10 cellular contexts compared by ENCODE assay signal in the genomic region with DNA sequence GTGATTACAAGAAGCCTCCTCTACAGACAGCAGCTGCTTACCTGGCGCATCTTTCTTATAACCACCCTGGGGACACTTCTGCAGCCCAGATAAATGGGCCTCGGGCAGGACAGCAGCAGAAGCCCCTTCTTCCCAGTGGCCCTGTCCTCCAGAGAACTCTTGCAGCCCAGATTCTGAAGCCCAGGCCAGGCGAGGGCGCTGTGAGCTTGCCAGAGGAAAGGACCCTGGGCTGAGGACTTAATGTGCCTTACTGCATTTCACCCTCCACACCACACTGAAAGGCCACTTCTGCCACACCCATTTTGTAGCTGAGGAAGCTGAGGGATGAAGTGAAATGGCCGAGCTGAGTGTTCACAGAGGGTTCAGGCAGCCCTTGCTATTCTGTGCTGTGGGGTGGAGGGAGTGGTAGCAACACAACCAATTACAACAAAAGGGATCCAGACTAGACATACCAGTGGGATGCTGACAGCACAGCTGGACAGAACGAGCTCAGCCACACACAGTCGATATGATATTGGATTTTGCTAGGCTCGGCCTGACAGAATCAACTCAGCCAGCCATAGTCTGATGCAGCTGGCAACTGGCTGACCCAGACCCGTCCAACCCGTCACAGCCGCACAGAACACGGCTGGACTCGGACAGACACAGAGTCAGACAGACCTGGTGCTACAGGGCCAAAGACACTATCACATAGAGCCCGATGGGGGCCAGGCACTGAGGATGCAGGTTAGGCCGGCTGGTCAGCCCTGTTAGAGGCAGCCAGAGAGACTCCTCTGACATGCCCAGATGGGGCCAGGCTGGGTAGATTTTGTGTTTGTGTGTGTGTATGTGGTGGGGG. TPM values are rescaled to one million over a fixed set of nuclear protein-coding genes. Genes with fewer than 3 reads are reported as not detected.
DNase-seq lines count a peak whose midpoint lies in the region; ATAC-seq, FAIRE-seq and TF ChIP-seq lines count a peak whose summit lies in the region.
"Had no signal": no experiment of that assay in that cellular context is flagged by ENCODE, and none has a peak within 500 bp of the region (broad histone marks: within the 10 kb centered on the region; RNA-seq: fewer than 3 reads in every experiment).

No MANE protein-coding gene starts in this region.

- intact Hi-C loops in activated CD4-positive, alpha-beta memory T cell treated with anti-CD3 and anti-CD28 coated beads for 36 hours (cut with micrococcal nuclease): no loop called here
- intact Hi-C loops in endothelial cell of umbilical vein (cut with micrococcal nuclease) (loop anchor here (5.0 kb wide), 1 partner anchor 197 kb away; a partner anchor contains a TSS), upper lobe of right lung (cut with DNase I) (no loop called here)

- H3K27me3 ChIP-seq in endothelial cell of umbilical vein (ENCODE audit: control insufficient read depth in 2 of 2, insufficient read depth in 2 of 2, low read length in 2 of 2): no peaks in the 10 kb centered on the region
- no peaks in the 10 kb centered on the region for H3K27me3 ChIP-seq in smooth muscle cell (ENCODE audit: low read depth)
- H3K27me3 ChIP-seq in upper lobe of right lung: no peaks in the 10 kb centered on the region

- H2AFZ ChIP-seq in endothelial cell of umbilical vein (ENCODE audit: low read depth, low read length) (no peak overlapping the region), smooth muscle cell (ENCODE audit: low read depth) (no peak overlapping the region)

- H3K27me3 Mint-ChIP-seq in activated CD4-positive, alpha-beta memory T cell treated with anti-CD3 and anti-CD28 coated beads for 36 hours: no peaks in the 10 kb centered on the region
- no peaks in the 10 kb centered on the region for H3K27me3 Mint-ChIP-seq in activated CD4-positive, alpha-beta memory T cell treated with anti-CD3 and anti-CD28 coated beads, Interleukin-2, amount 10 ng/mL, durations not matched to agents 7 days and 5 days
- H3K27me3 Mint-ChIP-seq: effector memory CD8-positive, alpha-beta T cell had no signal

- no peak overlapping the region for H3K27ac ChIP-seq in endothelial cell of umbilical vein (ENCODE audit: insufficient read depth, low read depth, low read length)
- H3K27ac ChIP-seq in smooth muscle cell (ENCODE audit: low read depth): no peak overlapping the region
- no peak overlapping the region for H3K27ac ChIP-seq in upper lobe of right lung

- TF ChIP-seq CTCF in endothelial cell of umbilical vein (IDR thresholded peaks at IDR 0.05; ENCODE audit: extremely low read depth in 1 of 2, insufficient read depth in 1 of 2, low read depth in 1 of 2, low read length in 2 of 2) (peak; percentile 24 to 43), smooth muscle cell (IDR thresholded peaks at IDR 0.05; ENCODE audit: borderline replicate concordance, insufficient read depth, poor library complexity, severe bottlenecking) (peak; percentile 23), upper lobe of right lung (IDR thresholded peaks at IDR 0.05) (no peak)

- no peak overlapping the region for H3K27ac Mint-ChIP-seq in activated CD4-positive, alpha-beta memory T cell treated with anti-CD3 and anti-CD28 coated beads for 36 hours
- no peak overlapping the region for H3K27ac Mint-ChIP-seq in activated CD4-positive, alpha-beta memory T cell treated with anti-CD3 and anti-CD28 coated beads, Interleukin-2, amount 10 ng/mL, durations not matched to agents 7 days and 5 days
- H3K27ac Mint-ChIP-seq: effector memory CD8-positive, alpha-beta T cell had no signal

- H3K4me3 ChIP-seq in endothelial cell of umbilical vein (replicated peaks in 1 of 3; ENCODE audit: insufficient read depth in 1 of 3, low read depth in 1 of 3, low read length in 3 of 3) (no peak overlapping the region), smooth muscle cell (no peak overlapping the region), upper lobe of right lung (no peak overlapping the region)

- no peaks in the 10 kb centered on the region for H3K9me1 ChIP-seq in endothelial cell of umbilical vein (replicated peaks; ENCODE audit: control insufficient read depth, extremely low read depth, insufficient read depth, low read length)

- H3K9me3 ChIP-seq in endothelial cell of umbilical vein (replicated peaks; ENCODE audit: control insufficient read depth, insufficient read depth, low read length) (no peaks in the 10 kb centered on the region), smooth muscle cell (replicated peaks; ENCODE audit: low read depth) (no peaks in the 10 kb centered on the region), upper lobe of right lung (no peaks in the 10 kb centered on the region)

- CTCF ChIA-PET in activated CD4-positive, alpha-beta memory T cell treated with anti-CD3 and anti-CD28 coated beads for 36 hours (lab: Charles Lee): interaction anchor here (0.6 to 2.2 kb wide), 7 partner anchors 26 to 113 kb away, joined by 3 to 7 read pairs (median 4); a partner anchor contains a TSS
- CTCF ChIA-PET in activated CD4-positive, alpha-beta memory T cell treated with anti-CD3 and anti-CD28 coated beads, Interleukin-2, amount 10 ng/mL, durations not matched to agents 7 days and 5 days (lab: Charles Lee): interaction anchor here (1.2 to 1.9 kb wide), 5 partner anchors 9 to 223 kb away, joined by 3 to 9 read pairs (median 5); a partner anchor contains a TSS
- CTCF ChIA-PET in endothelial cell of umbilical vein (lab: Charles Lee): interaction anchor here (0.8 to 2.8 kb wide), 6 partner anchors 38 to 223 kb away, joined by 3 to 16 read pairs (median 6); a partner anchor contains a TSS

- no peaks in the 10 kb centered on the region for H3F3A ChIP-seq in smooth muscle cell (ENCODE audit: low read depth)

- dilution Hi-C loops in endothelial cell of umbilical vein (cut with MboI; ENCODE audit: extremely low pct_ligation_motif_present, low sequenced_read_pairs): no loop called here

- no peak overlapping the region for H3K4me3 Mint-ChIP-seq in activated CD4-positive, alpha-beta memory T cell treated with anti-CD3 and anti-CD28 coated beads for 36 hours
- H3K4me3 Mint-ChIP-seq in activated CD4-positive, alpha-beta memory T cell treated with anti-CD3 and anti-CD28 coated beads, Interleukin-2, amount 10 ng/mL, durations not matched to agents 7 days and 5 days: no peak overlapping the region
- H3K4me3 Mint-ChIP-seq: effector memory CD8-positive, alpha-beta T cell had no signal

- WGBS in smooth muscle cell (ENCODE audit: low lambda C conversion rate): 72% methylated on average over 15 of the region's 15 CpGs

- ATAC-seq in GM18517 (IDR thresholded peaks at IDR 0.05; ENCODE audit: unreplicated experiment) (no peak), upper lobe of right lung (no peak)
- ATAC-seq: effector memory CD8-positive, alpha-beta T cell had no signal

- H4K20me1 ChIP-seq in endothelial cell of umbilical vein (replicated peaks; ENCODE audit: control insufficient read depth, extremely low read depth, insufficient read depth, low read length) (no peaks in the 10 kb centered on the region), smooth muscle cell (ENCODE audit: low read depth) (no peaks in the 10 kb centered on the region)

- H3K9ac ChIP-seq in endothelial cell of umbilical vein (replicated peaks; ENCODE audit: extremely low read depth, insufficient read depth, low read length): no peak overlapping the region
- no peak overlapping the region for H3K9ac ChIP-seq in smooth muscle cell (ENCODE audit: low read depth)

- no peak for TF ChIP-seq POLR2A in endothelial cell of umbilical vein (IDR thresholded peaks at IDR 0.05; ENCODE audit: low read depth, low read length)

- H3K4me1 ChIP-seq in endothelial cell of umbilical vein (ENCODE audit: control insufficient read depth, extremely low read depth, insufficient read depth, low read length): peaks cover 18% of the 10 kb centered on the region
- H3K4me1 ChIP-seq in smooth muscle cell (ENCODE audit: low read depth): no peaks in the 10 kb centered on the region
- H3K4me1 ChIP-seq in upper lobe of right lung: no peaks in the 10 kb centered on the region

- H3K79me2 ChIP-seq in endothelial cell of umbilical vein (ENCODE audit: control insufficient read depth, insufficient read depth, low read length) (no peaks in the 10 kb centered on the region), smooth muscle cell (ENCODE audit: low read depth) (no peaks in the 10 kb centered on the region)

- no peaks in the 10 kb centered on the region for H3K36me3 ChIP-seq in endothelial cell of umbilical vein (ENCODE audit: control insufficient read depth in 2 of 2, extremely low read depth in 1 of 2, insufficient read depth in 2 of 2, low read length in 2 of 2)
- H3K36me3 ChIP-seq in smooth muscle cell (ENCODE audit: low read depth): no peaks in the 10 kb centered on the region
- no peaks in the 10 kb centered on the region for H3K36me3 ChIP-seq in upper lobe of right lung

- no peaks in the 10 kb centered on the region for H3K9me3 Mint-ChIP-seq in activated CD4-positive, alpha-beta memory T cell treated with anti-CD3 and anti-CD28 coated beads for 36 hours
- no peaks in the 10 kb centered on the region for H3K9me3 Mint-ChIP-seq in activated CD4-positive, alpha-beta memory T cell treated with anti-CD3 and anti-CD28 coated beads, Interleukin-2, amount 10 ng/mL, durations not matched to agents 7 days and 5 days
- H3K9me3 Mint-ChIP-seq: effector memory CD8-positive, alpha-beta T cell had no signal

- no TSS peak for BruUV-seq in endothelial cell of umbilical vein (replicated peaks; lab: Mats Ljungman, UMichigan)

- no peak overlapping the region for H3K4me2 ChIP-seq in endothelial cell of umbilical vein (ENCODE audit: insufficient read depth, low read length)
- no peak overlapping the region for H3K4me2 ChIP-seq in smooth muscle cell

- peak; percentile 70 for FAIRE-seq in endothelial cell of umbilical vein (lab: Jason Lieb, UNC)

- POLR2A ChIA-PET in activated CD4-positive, alpha-beta memory T cell treated with anti-CD3 and anti-CD28 coated beads for 36 hours (lab: Charles Lee): no interaction called here
- POLR2A ChIA-PET in activated CD4-positive, alpha-beta memory T cell treated with anti-CD3 and anti-CD28 coated beads, Interleukin-2, amount 10 ng/mL, durations not matched to agents 7 days and 5 days (lab: Charles Lee): interaction anchor here (1.6 kb wide), 1 partner anchor 164 kb away, joined by 4 read pairs; no protein-coding TSS in a partner anchor
- POLR2A ChIA-PET in endothelial cell of umbilical vein (lab: Charles Lee): interaction anchor here (0.6 kb wide), 1 partner anchor 97 kb away, joined by 3 read pairs; no protein-coding TSS in a partner anchor

- DNase-seq in activated CD4-positive, alpha-beta memory T cell treated with anti-CD3 and anti-CD28 coated beads for 36 hours: peak; percentile 28
- DNase-seq in activated CD4-positive, alpha-beta memory T cell treated with anti-CD3 and anti-CD28 coated beads, Interleukin-2, amount 10 ng/mL, durations not matched to agents 7 days and 5 days: no peak
- DNase-seq in NCI-H82 (lab: John Stamatoyannopoulos, UW) (peak; percentile 85), endothelial cell of umbilical vein (ENCODE audit: low read depth, low spot score) (peak; percentile 31), smooth muscle cell (lab: John Stamatoyannopoulos, UW; ENCODE audit: unreplicated experiment) (no peak), ureter (ENCODE audit: low spot score) (no peak), upper lobe of right lung (no peak)
- DNase-seq: effector memory CD8-positive, alpha-beta T cell; NCI-H2029 had no signal

- peaks cover 12% of the 10 kb centered on the region for H3K4me1 Mint-ChIP-seq in activated CD4-positive, alpha-beta memory T cell treated with anti-CD3 and anti-CD28 coated beads for 36 hours (ENCODE audit: low read depth)
- peaks cover 8% of the 10 kb centered on the region for H3K4me1 Mint-ChIP-seq in activated CD4-positive, alpha-beta memory T cell treated with anti-CD3 and anti-CD28 coated beads, Interleukin-2, amount 10 ng/mL, durations not matched to agents 7 days and 5 days

- H3K36me3 Mint-ChIP-seq in activated CD4-positive, alpha-beta memory T cell treated with anti-CD3 and anti-CD28 coated beads for 36 hours: no peaks in the 10 kb centered on the region
- no peaks in the 10 kb centered on the region for H3K36me3 Mint-ChIP-seq in activated CD4-positive, alpha-beta memory T cell treated with anti-CD3 and anti-CD28 coated beads, Interleukin-2, amount 10 ng/mL, durations not matched to agents 7 days and 5 days (ENCODE audit: low read depth)

RNA-seq across cellular contexts. Expression of a gene that starts 7.3 kb away (rescaled TPM):
- not detected for total RNA-seq in activated CD4-positive, alpha-beta memory T cell treated with anti-CD3 and anti-CD28 coated beads for 36 hours
- total RNA-seq in activated CD4-positive, alpha-beta memory T cell treated with anti-CD3 and anti-CD28 coated beads, Interleukin-2, amount 10 ng/mL, durations not matched to agents 7 days and 5 days: not detected
- total RNA-seq in endothelial cell of umbilical vein (1.5 and 2.1 TPM in 2 replicates), smooth muscle cell (4.6 and 8.5 TPM in 2 replicates), ureter (12.8 TPM), upper lobe of right lung (20.1 TPM)
- polyA plus RNA-seq in endothelial cell of umbilical vein (10.5 and 10.7 TPM in 2 replicates), smooth muscle cell (7.5 and 13.2 TPM in 2 replicates)
- 3.6 and 3.8 TPM in 2 replicates for polyA plus RNA-seq in endothelial cell of umbilical vein (2011; cell fraction: cytosol; rRNA removed)
- 61.1 and 77.6 TPM in 2 replicates for polyA plus RNA-seq in endothelial cell of umbilical vein (2011; cell fraction: nucleus; rRNA removed)
- polyA plus RNA-seq in endothelial cell of umbilical vein (2012): 1.5 TPM in 2 replicates
- polyA minus RNA-seq in endothelial cell of umbilical vein: 10.1 and 16.8 TPM in 2 replicates
- not detected for polyA minus RNA-seq in endothelial cell of umbilical vein (2011; cell fraction: cytosol; rRNA and poly(A)+ RNA removed)
- polyA minus RNA-seq in endothelial cell of umbilical vein (2011; cell fraction: nucleus; rRNA and poly(A)+ RNA removed): 11.1 and 12.7 TPM in 2 replicates

RNA-seq across cellular contexts. Expression of a gene that starts 37.8 kb away (rescaled TPM):
- 1 to 10 TPM; 8.0 to 8.6 TPM for total RNA-seq in activated CD4-positive, alpha-beta memory T cell treated with anti-CD3 and anti-CD28 coated beads for 36 hours
- total RNA-seq in activated CD4-positive, alpha-beta memory T cell treated with anti-CD3 and anti-CD28 coated beads, Interleukin-2, amount 10 ng/mL, durations not matched to agents 7 days and 5 days: 10 to 100 TPM in 1 of 2 experiments, 1 to 10 TPM in 1; 9.4 to 12.4 TPM
- total RNA-seq in endothelial cell of umbilical vein: 6.4 and 7.4 TPM in 2 replicates
- 5.4 and 6.4 TPM in 2 replicates for polyA plus RNA-seq in endothelial cell of umbilical vein
- 6.0 and 6.8 TPM in 2 replicates for polyA plus RNA-seq in endothelial cell of umbilical vein (2011; cell fraction: cytosol; rRNA removed)
- 7.6 and 9.0 TPM in 2 replicates for polyA plus RNA-seq in endothelial cell of umbilical vein (2011; cell fraction: nucleus; rRNA removed)
- polyA plus RNA-seq in endothelial cell of umbilical vein (2012): 4.2 and 6.9 TPM in 2 replicates
- polyA minus RNA-seq in endothelial cell of umbilical vein: 4.7 and 7.5 TPM in 2 replicates
- 4.0 TPM for polyA minus RNA-seq in endothelial cell of umbilical vein (2011; cell fraction: cytosol; rRNA and poly(A)+ RNA removed)
- 6.4 and 8.7 TPM in 2 replicates for polyA minus RNA-seq in endothelial cell of umbilical vein (2011; cell fraction: nucleus; rRNA and poly(A)+ RNA removed)
- 21.4 and 29.3 TPM in 2 replicates for total RNA-seq in smooth muscle cell
- polyA plus RNA-seq in smooth muscle cell: 18.5 and 20.9 TPM in 2 replicates
- total RNA-seq in ureter: 11.4 TPM
- total RNA-seq in upper lobe of right lung: 8.2 TPM

RNA-seq across cellular contexts. Expression of a gene that starts 47.5 kb away (rescaled TPM):
- total RNA-seq in activated CD4-positive, alpha-beta memory T cell treated with anti-CD3 and anti-CD28 coated beads for 36 hours: not detected
- not detected for total RNA-seq in activated CD4-positive, alpha-beta memory T cell treated with anti-CD3 and anti-CD28 coated beads, Interleukin-2, amount 10 ng/mL, durations not matched to agents 7 days and 5 days
- total RNA-seq in endothelial cell of umbilical vein: 8.2 and 10.7 TPM in 2 replicates
- 4.8 and 5.7 TPM in 2 replicates for polyA plus RNA-seq in endothelial cell of umbilical vein
- polyA plus RNA-seq in endothelial cell of umbilical vein (2011; cell fraction: cytosol; rRNA removed): 6.3 and 6.4 TPM in 2 replicates
- 8.0 and 8.5 TPM in 2 replicates for polyA plus RNA-seq in endothelial cell of umbilical vein (2011; cell fraction: nucleus; rRNA removed)
- polyA plus RNA-seq in endothelial cell of umbilical vein (2012): 2.2 and 8.5 TPM in 2 replicates
- 2.9 and 4.0 TPM in 2 replicates for polyA minus RNA-seq in endothelial cell of umbilical vein
- polyA minus RNA-seq in endothelial cell of umbilical vein (2011; cell fraction: cytosol; rRNA and poly(A)+ RNA removed): not detected
- 3.0 and 3.4 TPM in 2 replicates for polyA minus RNA-seq in endothelial cell of umbilical vein (2011; cell fraction: nucleus; rRNA and poly(A)+ RNA removed)
- not detected in 2 replicates for total RNA-seq in smooth muscle cell
- polyA plus RNA-seq in smooth muscle cell: not detected in 2 replicates
- total RNA-seq in ureter: 102 TPM
- total RNA-seq in upper lobe of right lung: 91.5 TPM

Comparison
In these comparisons a context has a peak if more than half of its experiments do, and no peak if none do; other contexts are left out.
1. DNase-seq: peak in activated CD4-positive, alpha-beta memory T cell treated with anti-CD3 and anti-CD28 coated beads for 36 hours (single experiment), NCI-H82 (single experiment) and endothelial cell of umbilical vein (single experiment); none in activated CD4-positive, alpha-beta memory T cell treated with anti-CD3 and anti-CD28 coated beads, Interleukin-2, amount 10 ng/mL, durations not matched to agents 7 days and 5 days (single experiment), smooth muscle cell (single experiment), ureter (single experiment) and upper lobe of right lung (single experiment).